8 cellular contexts compared by ENCODE assay signal in the genomic region with DNA sequence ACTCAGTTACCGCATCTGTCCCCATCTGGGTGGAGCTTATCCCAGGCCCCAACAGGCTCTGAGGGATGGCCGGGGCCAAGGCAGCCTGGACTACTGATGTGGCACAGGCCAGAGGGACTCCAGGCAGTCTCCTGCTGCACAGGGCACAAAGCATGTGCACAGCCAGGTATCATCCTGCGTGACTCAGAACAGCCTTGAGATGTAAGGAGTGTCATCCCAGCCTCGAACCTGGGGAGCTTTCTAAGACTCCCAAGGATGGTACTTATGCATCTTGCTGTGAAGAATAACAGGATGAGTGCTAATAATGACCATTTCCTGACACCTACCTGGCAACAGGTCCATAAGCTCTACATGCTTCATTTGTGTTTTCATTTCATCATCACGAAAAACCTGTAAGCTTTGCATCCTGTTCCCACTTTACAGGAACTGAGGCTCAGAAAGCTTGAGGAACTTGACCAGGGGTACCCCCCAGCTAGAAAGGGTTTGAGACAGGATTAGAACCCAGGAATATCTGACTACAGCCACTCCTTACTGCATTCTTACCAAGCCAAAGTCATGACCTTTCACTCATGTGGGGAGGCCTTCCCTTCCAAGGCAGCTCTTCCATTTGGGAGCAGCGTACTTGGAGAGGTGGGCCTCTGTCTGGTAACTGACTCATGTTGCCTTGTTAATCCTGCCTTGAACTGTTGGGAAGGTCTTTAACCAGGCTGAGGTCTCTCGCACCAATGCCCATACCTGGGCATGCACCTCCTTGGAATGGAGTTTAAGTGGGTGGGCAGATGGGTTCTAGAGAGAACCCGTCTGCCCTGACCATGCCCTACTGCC. TPM values are rescaled to one million over a fixed set of nuclear protein-coding genes. Genes with fewer than 3 reads are reported as not detected.
DNase-seq lines count a peak whose midpoint lies in the region; ATAC-seq and TF ChIP-seq lines count a peak whose summit lies in the region.

No MANE protein-coding gene starts in this region.

- H3K9me2 ChIP-seq in OCI-LY1 (ENCODE audit: low read depth, low read length): no peaks in the 10 kb centered on the region

- H3K27ac Mint-ChIP-seq in endothelial cell (ENCODE audit: unreplicated experiment): no peak overlapping the region

- H3K4me1 ChIP-seq in OCI-LY1 (ENCODE audit: insufficient read depth, low read length, severe bottlenecking): peaks cover 7% of the 10 kb centered on the region
- no peaks in the 10 kb centered on the region for H3K4me1 ChIP-seq in parathyroid adenoma

- H3K27me3 ChIP-seq in OCI-LY1 (ENCODE audit: insufficient read depth, low read length) (no peaks in the 10 kb centered on the region), parathyroid adenoma (ENCODE audit: control insufficient read depth, insufficient read depth, low read length) (no peaks in the 10 kb centered on the region)

- H3K27ac ChIP-seq in OCI-LY1 (ENCODE audit: low read depth, low read length, poor library complexity, severe bottlenecking) (peak overlapping the region; percentile 47), parathyroid adenoma (peak overlapping the region; percentile 42)

- H3K4me2 ChIP-seq in OCI-LY1 (ENCODE audit: low read length) (peak overlapping the region; percentile 61), parathyroid adenoma (ENCODE audit: low read length) (peak overlapping the region; percentile 37)

- no peaks in the 10 kb centered on the region for H4K20me1 ChIP-seq in OCI-LY1 (ENCODE audit: insufficient read depth, low read length)

- peaks cover 5% of the 10 kb centered on the region for H3K27me3 Mint-ChIP-seq in endothelial cell (ENCODE audit: unreplicated experiment)

- H3K9me3 ChIP-seq in OCI-LY1 (ENCODE audit: low read length) (no peaks in the 10 kb centered on the region), parathyroid adenoma (ENCODE audit: control insufficient read depth, low read length) (no peaks in the 10 kb centered on the region)

- H3K9ac ChIP-seq in OCI-LY1 (ENCODE audit: low read length) (peak overlapping the region; percentile 25; the same call in 1 of the 2 replicates), parathyroid adenoma (no peak overlapping the region)

- peak overlapping the region; percentile 88 for H3K4me3 Mint-ChIP-seq in endothelial cell (ENCODE audit: unreplicated experiment)

- H3K4me3 ChIP-seq in OCI-LY1 (ENCODE audit: low read depth, low read length, poor library complexity, severe bottlenecking) (peak overlapping the region; percentile 89), parathyroid adenoma (ENCODE audit: low read depth, low read length) (no peak overlapping the region)

- no peak for TF ChIP-seq CTCF in OCI-LY1 (IDR thresholded peaks at IDR 0.05; ENCODE audit: low read length)
- TF ChIP-seq CTCF in endothelial cell (IDR thresholded peaks at IDR 0.05; ENCODE audit: unreplicated experiment): no peak
- no peak for TF ChIP-seq CTCF in parathyroid adenoma (IDR thresholded peaks at IDR 0.05)

- no peak for DNase-seq in endothelial cell (ENCODE audit: low spot score)
- DNase-seq in NAMALWA (ENCODE audit: low spot score): no peak
- no peak for DNase-seq in HUDEP-2 (lab: John Stamatoyannopoulos, UW; ENCODE audit: unreplicated experiment in 76 of 76)
- DNase-seq in NCI-H345 treated with DMSO at 0.1 percent for 48 hours (lab: John Stamatoyannopoulos, UW; ENCODE audit: unreplicated experiment): no peak

- H3K9me3 Mint-ChIP-seq in endothelial cell (ENCODE audit: unreplicated experiment): no peaks in the 10 kb centered on the region

- H3K36me3 Mint-ChIP-seq in endothelial cell (ENCODE audit: low read depth, unreplicated experiment): peaks cover 5% of the 10 kb centered on the region

- H3K79me2 ChIP-seq in OCI-LY1 (ENCODE audit: insufficient read depth, low read length) (peaks cover 4% of the 10 kb centered on the region; the same call in 1 of the 2 replicates), parathyroid adenoma (no peaks in the 10 kb centered on the region)

- 0 out of 2 replicates have a peak, but pooled peaks cover 3% of the 10 kb centered on the region for H3F3A ChIP-seq in OCI-LY1 (ENCODE audit: insufficient read depth, low read length)

- H3K36me3 ChIP-seq in OCI-LY1 (ENCODE audit: insufficient read depth, low read length) (peaks cover 13% of the 10 kb centered on the region), parathyroid adenoma (ENCODE audit: control insufficient read depth, insufficient read depth, low read length) (no peaks in the 10 kb centered on the region)

- ATAC-seq in GM21423 (IDR thresholded peaks at IDR 0.05; ENCODE audit: unreplicated experiment) (peak; percentile 3), HG03025 (IDR thresholded peaks at IDR 0.05; ENCODE audit: low FRiP score, unreplicated experiment) (no peak)

- no peak overlapping the region for H2AFZ ChIP-seq in OCI-LY1 (ENCODE audit: low read length)
- H2AFZ ChIP-seq in parathyroid adenoma: peak overlapping the region; percentile 34

- peaks cover 14% of the 10 kb centered on the region for H3K4me1 Mint-ChIP-seq in endothelial cell (ENCODE audit: unreplicated experiment)

RNA-seq across cellular contexts. Expression of gene TRIB3, which starts 1.9 kb away (rescaled TPM):
- total RNA-seq in endothelial cell (ENCODE audit: unreplicated experiment): 24.2 TPM

RNA-seq across cellular contexts. Expression of gene RBCK1, which starts 25.6 kb away (rescaled TPM):
- total RNA-seq in endothelial cell (ENCODE audit: unreplicated experiment): 68.8 TPM

RNA-seq across cellular contexts. Expression of gene NRSN2, which starts 35.6 kb away (rescaled TPM):
- total RNA-seq in endothelial cell (ENCODE audit: unreplicated experiment): 43.2 TPM

RNA-seq across cellular contexts. Expression of gene SOX12, which starts 57.2 kb away (rescaled TPM):
- 64.7 TPM for total RNA-seq in endothelial cell (ENCODE audit: unreplicated experiment)
